In the genomic region with DNA sequence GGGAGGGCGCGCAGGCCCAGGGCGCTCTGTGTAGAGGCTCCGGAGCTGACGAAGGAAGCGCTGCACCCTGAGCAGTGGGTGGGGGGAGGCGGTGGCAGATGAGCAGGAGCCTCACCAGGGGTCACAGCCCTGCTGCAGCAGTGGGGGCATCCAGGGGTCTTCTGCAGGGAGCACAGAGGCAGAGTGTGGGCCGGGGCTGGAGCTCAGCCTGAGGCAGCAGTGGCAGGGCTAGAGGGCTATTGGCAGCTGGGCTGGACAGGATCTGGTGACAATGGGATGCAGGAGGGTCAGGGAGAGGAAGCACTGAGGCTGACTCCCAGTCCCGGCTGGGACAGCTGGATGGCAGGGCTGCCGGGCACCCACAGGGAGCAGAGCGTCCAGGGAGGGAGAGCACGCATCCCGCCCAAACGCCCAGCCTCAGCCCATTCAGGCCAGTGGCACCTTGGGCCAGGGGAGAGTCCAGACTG, we compare ENCODE assay signal across 1 cellular context.
TF ChIP-seq lines count a peak whose summit lies in the region.

No MANE protein-coding gene starts in this region.

TF ChIP-seq in WTC11, 78 proteins besides CTCF, POLR2A, EP300 and RAD21 (continued from another document):
- TF ChIP-seq ATF6 (CRISPR knock-in tag; IDR thresholded peaks at IDR 0.05) = no peak
- TF ChIP-seq CREB1 (CRISPR knock-in tag; IDR thresholded peaks at IDR 0.05) = no peak
- TF ChIP-seq JAZF1 (CRISPR knock-in tag; IDR thresholded peaks at IDR 0.05) = no peak
